In the genomic region with DNA sequence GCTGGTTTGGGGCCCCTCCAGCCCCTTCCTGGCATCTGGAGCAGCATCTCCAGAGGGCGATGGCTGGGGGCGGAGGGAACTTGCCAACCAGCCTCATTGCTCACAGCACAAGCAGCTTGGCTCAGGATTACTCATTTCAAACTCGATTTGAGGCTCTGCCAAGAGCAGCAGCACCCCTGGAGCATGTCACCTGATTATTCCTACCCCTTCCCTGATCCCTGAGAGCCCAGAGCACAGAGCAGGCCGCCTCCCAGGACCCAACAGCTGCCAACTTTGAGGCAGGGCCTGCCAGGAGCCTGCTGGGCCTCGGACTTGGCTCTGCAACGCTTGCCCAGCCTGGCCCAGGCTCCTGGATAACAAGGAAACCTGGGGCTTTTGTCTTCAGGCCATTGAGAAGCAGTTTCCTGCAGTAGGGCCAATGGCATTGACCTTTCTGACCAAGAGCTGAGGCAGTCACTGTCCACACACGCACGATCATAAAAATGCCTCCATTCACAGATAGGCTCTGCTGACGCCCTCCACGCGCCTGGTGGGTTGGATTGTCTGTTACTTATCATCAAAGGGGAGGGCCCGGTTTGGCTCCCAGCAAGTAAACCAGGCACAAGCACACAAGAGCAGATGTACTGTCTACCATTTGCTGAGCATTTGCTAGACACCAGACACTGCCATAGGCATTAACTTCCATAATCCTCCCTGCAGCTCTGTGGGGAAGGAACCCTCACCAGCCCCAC, we compare ENCODE assay signal across 14 cellular contexts.
DNase-seq lines count a peak whose midpoint lies in the region; ATAC-seq and TF ChIP-seq lines count a peak whose summit lies in the region.
"Had no signal": no experiment of that assay in that cellular context is flagged by ENCODE, and none has a peak within 500 bp of the region (broad histone marks: within the 10 kb centered on the region; RNA-seq: fewer than 3 reads in every experiment).

No MANE protein-coding gene starts in this region.

- H3K4me1 ChIP-seq in A673 (ENCODE audit: insufficient read depth, low read length, poor library complexity, severe bottlenecking) (peaks cover 13% of the 10 kb centered on the region), mucosa of descending colon (ENCODE audit: low read depth) (no peaks in the 10 kb centered on the region)
- H3K4me1 ChIP-seq: ascending aorta, foreskin keratinocyte had no signal

- DNase-seq in A673 (ENCODE audit: low spot score) (peak; percentile 57), NCI-H2227 (lab: John Stamatoyannopoulos, UW; ENCODE audit: unreplicated experiment) (peak; percentile 50), cerebellum (ENCODE audit: low spot score) (peak; percentile 67), mucosa of descending colon (no peak), AML-193 (lab: John Stamatoyannopoulos, UW) (no peak), GF-D8 (lab: John Stamatoyannopoulos, UW) (no peak)
- DNase-seq in activated T-cell treated with anti-CD3 and anti-CD28 coated beads, Interleukin-2, amount 50 U/mL, for 24 hours, result no peak
- DNase-seq: effector CD8-positive, alpha-beta T cell; foreskin keratinocyte; transverse colon had no signal

- H3K4me3 Mint-ChIP-seq in activated T-cell treated with anti-CD3 and anti-CD28 coated beads, Interleukin-2, amount 50 U/mL, for 24 hours, result no peak overlapping the region
- H3K4me3 Mint-ChIP-seq: activated T-helper 1 cell treated with anti-CD3 and anti-CD28 coated beads, Interleukin-12 subunit alpha, Interleukin-12 subunit beta, Interleukin-2, Interleukin-4 antibody, amounts not matched to agents 30 ng/mL and 10 ng/mL and 1 ng/mL, durations not matched to agents 14 hours and 24 hours and 36 hours had no signal

- intact Hi-C loops in A673 (cut with micrococcal nuclease; ENCODE audit: unreplicated experiment), result no loop called here
- intact Hi-C loops in mucosa of descending colon (cut with DNase I, micrococcal nuclease), result loop anchor here in 1 of 2 donors (10.0 kb wide), 1 partner anchor 121 kb away; no protein-coding TSS in a partner anchor

- POLR2A ChIA-PET in A673 (lab: Charles Lee; ENCODE audit: low non-redundant PET), result no interaction called here

- H3K27me3 ChIP-seq in A673 (replicated peaks; ENCODE audit: insufficient read depth, low read depth, low read length, poor library complexity), result no peaks in the 10 kb centered on the region
- H3K27me3 ChIP-seq: ascending aorta, foreskin keratinocyte, transverse colon had no signal

- ATAC-seq in mucosa of descending colon (peak; percentile 6), HG03442 (IDR thresholded peaks at IDR 0.05; ENCODE audit: unreplicated experiment) (no peak)
- ATAC-seq: foreskin keratinocyte, left colon had no signal

- CTCF ChIA-PET in A673 (lab: Charles Lee), result interaction anchor here (1.9 kb wide), 1 partner anchor 112 kb away, joined by 6 read pairs; no protein-coding TSS in a partner anchor

- H3K4me3 ChIP-seq in A673 (ENCODE audit: low read depth, low read length, poor library complexity, severe bottlenecking) (no peak overlapping the region), mucosa of descending colon (no peak overlapping the region)
- H3K4me3 ChIP-seq: ascending aorta, transverse colon had no signal

- H3K36me3 ChIP-seq in A673 (ENCODE audit: insufficient read depth, low read length, poor library complexity, severe bottlenecking) (no peaks in the 10 kb centered on the region), mucosa of descending colon (ENCODE audit: low read depth) (no peaks in the 10 kb centered on the region)
- H3K36me3 ChIP-seq: ascending aorta, transverse colon had no signal

- no peaks in the 10 kb centered on the region for H3K27me3 Mint-ChIP-seq in activated T-cell treated with anti-CD3 and anti-CD28 coated beads, Interleukin-2, amount 50 U/mL, for 24 hours

- TF ChIP-seq CTCF in A673 (conservative IDR thresholded peaks at IDR 0.05; ENCODE audit: low read depth, low read length), result no peak
- TF ChIP-seq CTCF in mucosa of descending colon (IDR thresholded peaks at IDR 0.05), result no peak

- peaks cover 3% of the 10 kb centered on the region for H3K9me3 Mint-ChIP-seq in activated T-cell treated with anti-CD3 and anti-CD28 coated beads, Interleukin-2, amount 50 U/mL, for 24 hours
- H3K9me3 Mint-ChIP-seq: activated T-helper 1 cell treated with anti-CD3 and anti-CD28 coated beads, Interleukin-12 subunit alpha, Interleukin-12 subunit beta, Interleukin-2, Interleukin-4 antibody, amounts not matched to agents 30 ng/mL and 10 ng/mL and 1 ng/mL, durations not matched to agents 14 hours and 24 hours and 36 hours had no signal

- no peak overlapping the region for H3K27ac Mint-ChIP-seq in activated T-cell treated with anti-CD3 and anti-CD28 coated beads, Interleukin-2, amount 50 U/mL, for 24 hours
- H3K27ac Mint-ChIP-seq: activated T-helper 1 cell treated with anti-CD3 and anti-CD28 coated beads, Interleukin-12 subunit alpha, Interleukin-12 subunit beta, Interleukin-2, Interleukin-4 antibody, amounts not matched to agents 30 ng/mL and 10 ng/mL and 1 ng/mL, durations not matched to agents 14 hours and 24 hours and 36 hours had no signal

- H3K9me3 ChIP-seq in A673 (ENCODE audit: low read depth, low read length, poor library complexity, severe bottlenecking) (no peaks in the 10 kb centered on the region), mucosa of descending colon (no peaks in the 10 kb centered on the region)
- H3K9me3 ChIP-seq: ascending aorta, transverse colon had no signal

- BruUV-seq in A673 (replicated peaks; lab: Mats Ljungman, UMichigan), result no TSS peak

- no peaks in the 10 kb centered on the region for H3K4me1 Mint-ChIP-seq in activated T-cell treated with anti-CD3 and anti-CD28 coated beads, Interleukin-2, amount 50 U/mL, for 24 hours (ENCODE audit: low read depth)

- no peaks in the 10 kb centered on the region for H3K36me3 Mint-ChIP-seq in activated T-cell treated with anti-CD3 and anti-CD28 coated beads, Interleukin-2, amount 50 U/mL, for 24 hours (ENCODE audit: low read depth)

- H3K27ac ChIP-seq in A673 (ENCODE audit: low read depth, low read length, poor library complexity, severe bottlenecking), result no peak overlapping the region
- H3K27ac ChIP-seq: ascending aorta, foreskin keratinocyte, transverse colon had no signal

Comparison
In these comparisons a context has a peak if more than half of its experiments do, and no peak if none do; other contexts are left out.
1. DNase-seq: peak in A673 (single experiment), NCI-H2227 (single experiment) and cerebellum (single experiment); none in mucosa of descending colon (0 of 3), AML-193 (0 of 2), GF-D8 (single experiment) and activated T-cell treated with anti-CD3 and anti-CD28 coated beads, Interleukin-2, amount 50 U/mL, for 24 hours (single experiment).